Comparison of ENCODE assay signal across 12 cellular contexts in genomic region chr2:47771211-47771610, GRCh38. TPM values are rescaled to one million over a fixed set of nuclear protein-coding genes. Genes with fewer than 3 reads are reported as not detected.
DNase-seq lines count a peak whose midpoint lies in the region; ATAC-seq and TF ChIP-seq lines count a peak whose summit lies in the region.
"Had no signal": no experiment of that assay in that cellular context is flagged by ENCODE, and none has a peak within 500 bp of the region (broad histone marks: within the 10 kb centered on the region; RNA-seq: fewer than 3 reads in every experiment).

No MANE protein-coding gene starts in this region.

- no peaks in the 10 kb centered on the region for H3K27me3 Mint-ChIP-seq in activated T-cell treated with anti-CD3 and anti-CD28 coated beads, Interleukin-2, amount 50 U/mL, for 24 hours

- TF ChIP-seq EP300 in suprapubic skin (IDR thresholded peaks at IDR 0.05): no peak

- H3K9me3 ChIP-seq in suprapubic skin: no peaks in the 10 kb centered on the region
- H3K9me3 ChIP-seq: HAP-1, psoas muscle, vagina had no signal

- no peak overlapping the region for H3K27ac Mint-ChIP-seq in activated T-cell treated with anti-CD3 and anti-CD28 coated beads, Interleukin-2, amount 50 U/mL, for 24 hours

- H3K36me3 ChIP-seq in suprapubic skin: no peaks in the 10 kb centered on the region
- H3K36me3 ChIP-seq: HAP-1, vagina had no signal

- peaks cover 7% of the 10 kb centered on the region for H3K4me1 ChIP-seq in suprapubic skin
- H3K4me1 ChIP-seq: HAP-1, psoas muscle, vagina had no signal

- no peak overlapping the region for H3K4me3 Mint-ChIP-seq in activated T-cell treated with anti-CD3 and anti-CD28 coated beads, Interleukin-2, amount 50 U/mL, for 24 hours

- no peaks in the 10 kb centered on the region for H3K9me3 Mint-ChIP-seq in activated T-cell treated with anti-CD3 and anti-CD28 coated beads, Interleukin-2, amount 50 U/mL, for 24 hours

- TF ChIP-seq CTCF in NB4 (IDR thresholded peaks at IDR 0.05; ENCODE audit: low read depth, low read length) (no peak), suprapubic skin (IDR thresholded peaks at IDR 0.05) (no peak)

- no peaks in the 10 kb centered on the region for H3K27me3 ChIP-seq in suprapubic skin
- H3K27me3 ChIP-seq: vagina had no signal

- H3K36me3 Mint-ChIP-seq in activated T-cell treated with anti-CD3 and anti-CD28 coated beads, Interleukin-2, amount 50 U/mL, for 24 hours (ENCODE audit: low read depth): no peaks in the 10 kb centered on the region

- peak; percentile 97 for DNase-seq in EL
- peak; percentile 53 for DNase-seq in NB4 (ENCODE audit: low read depth)
- peak in 43 of 61 donors; percentile 3 to 83 (median 50) for DNase-seq in caudate nucleus (lab: John Stamatoyannopoulos, UW)
- DNase-seq in nucleus accumbens (lab: John Stamatoyannopoulos, UW): peak in 39 of 56 donors; percentile 3 to 84 (median 49)
- no peak for DNase-seq in suprapubic skin (ENCODE audit: low spot score in 2 of 2)
- DNase-seq in activated T-cell treated with anti-CD3 and anti-CD28 coated beads, Interleukin-2, amount 50 U/mL, for 24 hours: no peak
- DNase-seq: psoas muscle had no signal

- no peak for ATAC-seq in GM21381 (IDR thresholded peaks at IDR 0.05; ENCODE audit: unreplicated experiment)
- no peak for ATAC-seq in HG03469 (IDR thresholded peaks at IDR 0.05; ENCODE audit: unreplicated experiment)

- TF ChIP-seq POLR2A in NB4 (IDR thresholded peaks at IDR 0.05; ENCODE audit: extremely low read depth, insufficient read length) (no peak), suprapubic skin (IDR thresholded peaks at IDR 0.05) (no peak)

- no peak overlapping the region for H3K27ac ChIP-seq in caudate nucleus (ENCODE audit: low read depth, low read length)
- no peak overlapping the region for H3K27ac ChIP-seq in suprapubic skin
- H3K27ac ChIP-seq: psoas muscle, SK-N-MC, vagina had no signal

- no peak overlapping the region for H3K4me3 ChIP-seq in NB4 (ENCODE audit: low read depth, low read length)
- H3K4me3 ChIP-seq in suprapubic skin: no peak overlapping the region
- H3K4me3 ChIP-seq: HAP-1, psoas muscle, SK-N-MC, vagina had no signal

- peaks cover 4% of the 10 kb centered on the region for H3K4me1 Mint-ChIP-seq in activated T-cell treated with anti-CD3 and anti-CD28 coated beads, Interleukin-2, amount 50 U/mL, for 24 hours (ENCODE audit: low read depth)

RNA-seq across cellular contexts. Expression of gene MSH6, which starts 11.7 kb away (rescaled TPM):
- total RNA-seq in suprapubic skin: 10 to 100 TPM; 17.7 to 27.3 (median 26.1) TPM

Comparison
In these comparisons a context has a peak if more than half of its experiments do, and no peak if none do; other contexts are left out.
1. DNase-seq: peak in EL (single experiment), NB4 (single experiment), caudate nucleus (43 of 61) and nucleus accumbens (39 of 56); none in suprapubic skin (0 of 2) and activated T-cell treated with anti-CD3 and anti-CD28 coated beads, Interleukin-2, amount 50 U/mL, for 24 hours (single experiment).